ENCODE assay signal across 8 cellular contexts in the genomic region with DNA sequence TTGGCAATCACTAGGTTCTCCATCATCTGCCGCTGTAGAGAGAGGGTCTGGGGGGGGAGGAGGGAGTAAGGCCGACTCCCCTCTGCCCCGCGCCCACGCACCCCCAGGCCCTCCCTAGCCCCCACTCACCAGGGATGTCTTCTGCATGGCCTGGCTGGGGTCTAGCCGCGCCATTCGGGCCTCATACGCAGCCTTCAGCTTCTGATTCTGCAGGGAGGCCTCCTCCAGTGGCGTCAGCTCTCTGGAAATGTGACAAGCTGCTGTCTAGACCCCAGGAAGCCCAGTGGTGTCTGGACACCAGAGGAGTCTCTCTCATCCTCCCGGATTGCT. TPM values are rescaled to one million over a fixed set of nuclear protein-coding genes. Genes with fewer than 3 reads are reported as not detected.
DNase-seq lines count a peak whose midpoint lies in the region; ATAC-seq and TF ChIP-seq lines count a peak whose summit lies in the region.

No MANE protein-coding gene starts in this region.

- no peak for DNase-seq in CD14-positive monocyte (ENCODE audit: low spot score)
- no peak for DNase-seq in astrocyte of the spinal cord (ENCODE audit: low read depth, low spot score)
- DNase-seq in mesendoderm = peak; percentile 33
- DNase-seq in activated CD4-positive, CD25-positive, alpha-beta regulatory T cell treated with anti-CD3 and anti-CD28 coated beads, Interleukin-2, amount 50 U/mL, for 72 hours = no peak
- DNase-seq in GDM1 (lab: John Stamatoyannopoulos, UW) = no peak

- no peak overlapping the region for H3K4ac ChIP-seq in mesendoderm (ENCODE audit: low read depth, low read length)

- H3K4me1 ChIP-seq in HUES6 (ENCODE audit: control insufficient read depth, insufficient read depth, low read length) (peaks cover 23% of the 10 kb centered on the region), mesendoderm (ENCODE audit: control insufficient read depth, low read depth, low read length) (no peaks in the 10 kb centered on the region)

- no peak for ATAC-seq in GM18909 (IDR thresholded peaks at IDR 0.05; ENCODE audit: poor library complexity, unreplicated experiment)
- ATAC-seq in GM18858 (IDR thresholded peaks at IDR 0.05; ENCODE audit: unreplicated experiment) = no peak

- peaks cover 9 to 25% of the 10 kb centered on the region in 2 donors for H3K36me3 Mint-ChIP-seq in CD14-positive monocyte

- no peak overlapping the region for H4K8ac ChIP-seq in mesendoderm (ENCODE audit: low read depth, low read length)

- H3K18ac ChIP-seq in mesendoderm (ENCODE audit: low read length) = no peak overlapping the region

- H3K4me3 ChIP-seq in HUES6 (ENCODE audit: low read depth, low read length) (peak overlapping the region; percentile 91), astrocyte of the spinal cord (ENCODE audit: low read depth, low read length) (peak overlapping the region; percentile 53), mesendoderm (ENCODE audit: low read length) (peak overlapping the region; percentile 66)

- H3K56ac ChIP-seq in mesendoderm (ENCODE audit: low read length) = peak overlapping the region; percentile 93

- H3K27me3 ChIP-seq in HUES6 (ENCODE audit: control insufficient read depth, insufficient read depth, low read length) = peaks cover 3% of the 10 kb centered on the region
- H3K27me3 ChIP-seq in mesendoderm (ENCODE audit: insufficient read depth, low read length, poor library complexity) = no peaks in the 10 kb centered on the region

- peak overlapping the region; percentile 3 for H3K4me2 ChIP-seq in mesendoderm (ENCODE audit: low read length)

- H3K36me3 ChIP-seq in HUES6 (ENCODE audit: control insufficient read depth, insufficient read depth, low read length) (peaks cover 8% of the 10 kb centered on the region; the same call in 1 of the 2 replicates), mesendoderm (ENCODE audit: control insufficient read depth, insufficient read depth, low read length) (no peaks in the 10 kb centered on the region)

- H3K79me1 ChIP-seq in mesendoderm (ENCODE audit: low read length) = no peaks in the 10 kb centered on the region

- H3K4me3 Mint-ChIP-seq in CD14-positive monocyte = peak overlapping the region; percentile 51 to 64

- intact Hi-C loops in CD14-positive monocyte (cut with micrococcal nuclease) = no loop called here

- no peaks in the 10 kb centered on the region for H3K9me3 ChIP-seq in HUES6 (ENCODE audit: control insufficient read depth, insufficient read depth, low read depth, low read length)

- H3K23ac ChIP-seq in mesendoderm (ENCODE audit: low read length) = no peak overlapping the region

- H3K27ac ChIP-seq in HUES6 (ENCODE audit: low read depth, low read length) = no peak overlapping the region
- H3K27ac ChIP-seq in mesendoderm (ENCODE audit: low read depth, low read length) = no peak overlapping the region

- no peaks in the 10 kb centered on the region for H3K79me2 ChIP-seq in mesendoderm (ENCODE audit: control insufficient read depth, insufficient read depth, low read length)

- H3K27ac Mint-ChIP-seq in CD14-positive monocyte = no peak overlapping the region

- peaks cover 8 to 18% (median 16%) of the 10 kb centered on the region in 3 donors for H3K27me3 Mint-ChIP-seq in CD14-positive monocyte (ENCODE audit: low read depth in 3 of 3)

- TF ChIP-seq CTCF in CD14-positive monocyte (IDR thresholded peaks at IDR 0.05) = no peak
- no peak for TF ChIP-seq CTCF in astrocyte of the spinal cord (IDR thresholded peaks at IDR 0.05; ENCODE audit: low read depth, low read length)

- peaks cover 0 to 2% (median 0%) of the 10 kb centered on the region in 7 donors for H3K9me3 Mint-ChIP-seq in CD14-positive monocyte

- H3K9ac ChIP-seq in HUES6 (ENCODE audit: low read length) (peak overlapping the region; percentile 80), mesendoderm (ENCODE audit: low read length) (peak overlapping the region; percentile 88)

- peaks cover 9% of the 10 kb centered on the region for H3K4me1 Mint-ChIP-seq in CD14-positive monocyte

- no CpG with 5 or more reads among the region's 11 CpGs for whole genome bisulfite sequencing in mesendoderm (ENCODE audit: extremely low coverage, insufficient coverage, low lambda C conversion rate)

- no peak overlapping the region for H2BK5ac ChIP-seq in mesendoderm (ENCODE audit: low read length)

- H2AK5ac ChIP-seq in mesendoderm (ENCODE audit: low read length) = no peak overlapping the region

- H2BK15ac ChIP-seq in mesendoderm (replicated peaks; ENCODE audit: low read depth) = no peak overlapping the region

- no peak overlapping the region for H2BK120ac ChIP-seq in mesendoderm (ENCODE audit: low read depth, low read length)

- in situ Hi-C loops in astrocyte of the spinal cord (cut with HindIII; ENCODE audit: low sequenced_read_pairs) = no loop called here

- no peak overlapping the region for H4K5ac ChIP-seq in mesendoderm (ENCODE audit: low read length)

RNA-seq across cellular contexts. Expression of a gene that starts 8.3 kb away (rescaled TPM):
- polyA plus RNA-seq in CD14-positive monocyte = 1 to 10 TPM; 1.2 to 1.6 TPM
- 0.91 TPM for polyA plus RNA-seq in mesendoderm (2013, experiment 1 of 2)
- 1.3 TPM for polyA plus RNA-seq in mesendoderm (2013, experiment 2 of 2)

RNA-seq across cellular contexts. Expression of a gene that starts 8.9 kb away (rescaled TPM):
- polyA plus RNA-seq in CD14-positive monocyte = 1 to 10 TPM; 2.2 to 3.2 TPM
- 4.5 TPM for polyA plus RNA-seq in mesendoderm (2013, experiment 1 of 2)
- 4.5 TPM for polyA plus RNA-seq in mesendoderm (2013, experiment 2 of 2)

RNA-seq across cellular contexts. Expression of a gene that starts 10.9 kb away (rescaled TPM):
- polyA plus RNA-seq in CD14-positive monocyte = 10 to 100 TPM in 1 of 2 donors, 1 to 10 TPM in 1; 10.0 to 15.1 TPM
- 4.6 TPM for polyA plus RNA-seq in mesendoderm (2013, experiment 1 of 2)
- 4.8 TPM for polyA plus RNA-seq in mesendoderm (2013, experiment 2 of 2)

RNA-seq across cellular contexts. Expression of a gene that starts 26.0 kb away (rescaled TPM):
- polyA plus RNA-seq in CD14-positive monocyte = 10 to 100 TPM; 16.5 to 18.3 TPM
- polyA plus RNA-seq in mesendoderm (2013, experiment 1 of 2) = 30.2 TPM
- 31.3 TPM for polyA plus RNA-seq in mesendoderm (2013, experiment 2 of 2)

RNA-seq across cellular contexts. Expression of a gene that starts 54.8 kb away (rescaled TPM):
- polyA plus RNA-seq in CD14-positive monocyte = 1 to 10 TPM; 1.4 to 1.8 TPM
- polyA plus RNA-seq in mesendoderm (2013, experiment 1 of 2) = 16.3 TPM
- 15.7 TPM for polyA plus RNA-seq in mesendoderm (2013, experiment 2 of 2)
